Comparison of ENCODE assay signal across 8 cellular contexts in the genomic region with DNA sequence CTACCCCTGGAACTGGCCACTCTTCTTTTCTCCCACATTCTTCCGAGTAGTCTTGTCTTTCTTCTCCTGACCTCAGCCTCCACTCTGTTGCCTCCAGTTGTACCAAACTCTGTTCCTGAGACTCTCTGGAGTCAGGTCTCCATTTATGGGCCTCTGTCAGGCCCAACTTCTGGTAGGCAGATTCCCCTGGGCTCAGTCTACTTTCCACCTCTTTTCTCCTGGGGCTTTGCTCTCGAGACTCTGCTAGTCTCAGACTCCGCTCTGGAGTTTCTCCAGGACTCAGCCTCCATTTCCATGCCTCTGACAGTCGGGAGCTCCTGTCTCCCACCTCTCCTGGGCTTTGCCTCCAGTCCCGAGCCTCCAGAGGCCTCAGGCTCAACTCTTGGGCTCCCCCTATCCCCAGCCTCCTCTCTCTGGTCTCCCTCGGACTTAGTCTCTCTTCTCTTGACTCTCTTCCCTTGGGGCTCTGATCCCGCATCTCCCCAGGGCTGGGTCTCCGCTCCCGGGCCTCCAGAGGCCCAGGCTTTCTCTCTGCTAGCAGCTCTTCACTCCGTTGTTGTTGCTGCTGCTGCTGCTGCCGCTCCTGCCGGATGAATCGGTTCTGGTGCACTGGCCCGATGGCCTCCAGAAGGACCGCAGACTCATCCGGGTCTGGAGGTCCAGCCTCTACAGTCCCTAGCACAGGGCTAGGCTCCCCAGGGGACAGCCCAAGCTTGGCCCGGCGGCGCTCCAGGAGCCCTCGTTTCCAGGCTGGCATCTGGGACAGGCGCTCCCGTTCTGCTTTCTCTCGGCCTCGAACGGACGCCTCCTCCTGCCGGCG. TPM values are rescaled to one million over a fixed set of nuclear protein-coding genes. Genes with fewer than 3 reads are reported as not detected.
A peak's percentile ranks its signal among the peaks of the same experiment; 100 is the strongest.
DNase-seq lines count a peak whose midpoint lies in the region; ATAC-seq and TF ChIP-seq lines count a peak whose summit lies in the region.

No MANE protein-coding gene starts in this region.

- peaks cover 0 to 7% of the 10 kb centered on the region in 2 donors for H3K36me3 ChIP-seq in gastroesophageal sphincter

- 3 to 10% methylated on average over 6 to 9 of the region's 28 CpGs for WGBS in gastroesophageal sphincter (ENCODE audit: low coverage in 1 of 2), 2 donors

- peak overlapping the region; percentile 92 to 100 (median 98) for H3K27ac ChIP-seq in gastroesophageal sphincter

- H3K4me1 ChIP-seq in gastroesophageal sphincter = peaks cover 4 to 85% (median 55%) of the 10 kb centered on the region in 3 donors

- TF ChIP-seq POLR2A in gastroesophageal sphincter (IDR thresholded peaks at IDR 0.05) = no peak

- TF ChIP-seq CTCF in activated B cell treated with CpG ODN at 0.5 μM for 24 hours (IDR thresholded peaks at IDR 0.05) (no peak), gastroesophageal sphincter (IDR thresholded peaks at IDR 0.05) (peak in 1 of 4 experiments; percentile 35)

- no peaks in the 10 kb centered on the region for H3K9me3 Mint-ChIP-seq in activated B cell treated with CpG ODN at 0.5 μM for 24 hours

- intact Hi-C loops in activated B cell treated with CpG ODN at 0.5 μM for 24 hours (cut with micrococcal nuclease) = loop anchor here (10.0 kb wide), 1 partner anchor 879 kb away; no protein-coding TSS in a partner anchor

- DNase-seq in stimulated activated CD4-positive, alpha-beta T cell treated with anti-CD3 and anti-CD28 coated beads, Interleukin-2, amount 100 ng/mL, for 24 hours = peak; percentile 31 to 36
- DNase-seq in stimulated activated CD4-positive, alpha-beta T cell treated with anti-CD3 and anti-CD28 coated beads, Interleukin-4, amount 100 ng/mL, for 4 hours = no peak
- DNase-seq in activated B cell treated with CpG ODN at 0.5 μM for 24 hours = no peak
- no peak for DNase-seq in skeletal muscle cell (ENCODE audit: low read depth)
- DNase-seq in mesenteric fat pad (ENCODE audit: low spot score) = no peak

- no peaks in the 10 kb centered on the region for H3K9me3 ChIP-seq in gastroesophageal sphincter

- POLR2A ChIA-PET in activated B cell treated with CpG ODN at 0.5 μM for 24 hours (lab: Charles Lee) = interaction anchor here (0.5 to 15.3 kb wide), 11 partner anchors 10 to 1512 kb away, joined by 3 to 697 read pairs (median 5); a partner anchor contains a TSS

- peak overlapping the region; percentile 92 for H3K4me3 Mint-ChIP-seq in activated B cell treated with CpG ODN at 0.5 μM for 24 hours

- H3K27me3 Mint-ChIP-seq in activated B cell treated with CpG ODN at 0.5 μM for 24 hours = no peaks in the 10 kb centered on the region

- CTCF ChIA-PET in activated B cell treated with CpG ODN at 0.5 μM for 24 hours (lab: Charles Lee) = interaction anchor here (1.0 to 15.7 kb wide), 2 partner anchors 13 to 43 kb away, joined by 4 to 576 read pairs; a partner anchor contains a TSS

- no peak for TF ChIP-seq EP300 in gastroesophageal sphincter (IDR thresholded peaks at IDR 0.05)

- ATAC-seq in activated B cell treated with CpG ODN at 0.5 μM for 24 hours (ENCODE audit: low read depth) (no peak), gastroesophageal sphincter (no peak), GM21515 (IDR thresholded peaks at IDR 0.05; ENCODE audit: unreplicated experiment) (no peak), GM18868 (IDR thresholded peaks at IDR 0.05; ENCODE audit: unreplicated experiment) (no peak)

- H3K27ac Mint-ChIP-seq in activated B cell treated with CpG ODN at 0.5 μM for 24 hours = peak overlapping the region; percentile 99

- H3K4me3 ChIP-seq in gastroesophageal sphincter = peak overlapping the region; percentile 91 to 92
- peak overlapping the region; percentile 90 for H3K4me3 ChIP-seq in skeletal muscle cell (ENCODE audit: low read depth, low read length)

- H3K36me3 Mint-ChIP-seq in activated B cell treated with CpG ODN at 0.5 μM for 24 hours (ENCODE audit: low read depth) = peaks cover 46% of the 10 kb centered on the region

- no peaks in the 10 kb centered on the region for H3K27me3 ChIP-seq in gastroesophageal sphincter

- peaks cover 82% of the 10 kb centered on the region for H3K4me1 Mint-ChIP-seq in activated B cell treated with CpG ODN at 0.5 μM for 24 hours

RNA-seq across cellular contexts. Expression of a gene that starts 1.1 kb away (rescaled TPM):
- total RNA-seq in activated B cell treated with CpG ODN at 0.5 μM for 24 hours (96.8 and 104 TPM in 2 replicates), gastroesophageal sphincter (10 to 100 TPM; 45.3 to 65.8 (median 56.6) TPM), mesenteric fat pad (87.0 TPM)

RNA-seq across cellular contexts. Expression of a gene that starts 5.4 kb away (rescaled TPM):
- total RNA-seq in activated B cell treated with CpG ODN at 0.5 μM for 24 hours = 17.4 and 17.8 TPM in 2 replicates
- total RNA-seq in gastroesophageal sphincter = 1 to 10 TPM; 3.0 to 8.2 (median 6.0) TPM
- total RNA-seq in mesenteric fat pad = 7.3 TPM

RNA-seq across cellular contexts. Expression of a gene that starts 12.6 kb away (rescaled TPM):
- total RNA-seq in activated B cell treated with CpG ODN at 0.5 μM for 24 hours = 42.3 and 50.4 TPM in 2 replicates
- 10 to 100 TPM; 25.8 to 36.2 (median 31.4) TPM for total RNA-seq in gastroesophageal sphincter
- 27.2 TPM for total RNA-seq in mesenteric fat pad

RNA-seq across cellular contexts. Expression of a gene that starts 31.7 kb away (rescaled TPM):
- total RNA-seq in activated B cell treated with CpG ODN at 0.5 μM for 24 hours (62.4 and 65.6 TPM in 2 replicates), gastroesophageal sphincter (10 to 100 TPM in 3 of 4 donors, 1 to 10 TPM in 1; 9.8 to 16.7 (median 13.1) TPM), mesenteric fat pad (19.8 TPM)

RNA-seq across cellular contexts. Expression of a gene that starts 34.8 kb away (rescaled TPM):
- total RNA-seq in activated B cell treated with CpG ODN at 0.5 μM for 24 hours (700 and 725 TPM in 2 replicates), gastroesophageal sphincter (100 to 1,000 TPM; 184 to 351 (median 236) TPM), mesenteric fat pad (452 TPM)

Comparison
In these comparisons a context has a peak if more than half of its experiments do, and no peak if none do; other contexts are left out.
1. DNase-seq: peak in stimulated activated CD4-positive, alpha-beta T cell treated with anti-CD3 and anti-CD28 coated beads, Interleukin-2, amount 100 ng/mL, for 24 hours (2 of 2); none in stimulated activated CD4-positive, alpha-beta T cell treated with anti-CD3 and anti-CD28 coated beads, Interleukin-4, amount 100 ng/mL, for 4 hours (0 of 2), activated B cell treated with CpG ODN at 0.5 μM for 24 hours (single experiment), skeletal muscle cell (single experiment) and mesenteric fat pad (single experiment).